Comparison of ENCODE assay signal across 8 cellular contexts in genomic region chr16:11328172-11329079, GRCh38. TPM values are rescaled to one million over a fixed set of nuclear protein-coding genes. Genes with fewer than 3 reads are reported as not detected.
A peak's percentile ranks its signal among the peaks of the same experiment; 100 is the strongest.
DNase-seq lines count a peak whose midpoint lies in the region; ATAC-seq and TF ChIP-seq lines count a peak whose summit lies in the region.

No MANE protein-coding gene starts in this region.

- ATAC-seq in HG02678 (IDR thresholded peaks at IDR 0.05; ENCODE audit: unreplicated experiment), result peak; percentile 81

- no peaks in the 10 kb centered on the region for H4K20me1 ChIP-seq in osteoblast (ENCODE audit: insufficient read depth, low read length)

- no peaks in the 10 kb centered on the region for H3K27me3 ChIP-seq in osteoblast (ENCODE audit: insufficient read depth, low read length)

- H3K9me3 ChIP-seq in osteoblast (ENCODE audit: low read depth, low read length), result no peaks in the 10 kb centered on the region

- H2AFZ ChIP-seq in osteoblast (ENCODE audit: low read length), result no peak overlapping the region

- H3K4me1 ChIP-seq in osteoblast (ENCODE audit: insufficient read depth, low read length), result peaks cover 27% of the 10 kb centered on the region

- H3K36me3 ChIP-seq in osteoblast (ENCODE audit: insufficient read depth, low read length), result no peaks in the 10 kb centered on the region

- peak overlapping the region; percentile 34 for H3K27ac ChIP-seq in osteoblast (ENCODE audit: low read depth, low read length)

- H3K79me2 ChIP-seq in osteoblast (ENCODE audit: insufficient read depth, low read length), result no peaks in the 10 kb centered on the region

- H3K4me3 ChIP-seq in fibroblast of pulmonary artery (replicated peaks; ENCODE audit: low read depth, low read length), result peak overlapping the region; percentile 10
- peak overlapping the region; percentile 61 for H3K4me3 ChIP-seq in osteoblast (ENCODE audit: insufficient read depth, low read length)

- peak overlapping the region; percentile 84 for H3K4me2 ChIP-seq in osteoblast (ENCODE audit: insufficient read depth, low read length)

- TF ChIP-seq CTCF in fibroblast of pulmonary artery (IDR thresholded peaks at IDR 0.05; ENCODE audit: low read length, missing control alignments), result no peak
- TF ChIP-seq CTCF in osteoblast (IDR thresholded peaks at IDR 0.05; ENCODE audit: extremely low read depth, low read depth, low read length), result no peak

- DNase-seq in DMS53 (lab: John Stamatoyannopoulos, UW), result peak; percentile 30
- no peak for DNase-seq in DMS53 treated with DMSO at 0.1 percent for 48 hours (lab: John Stamatoyannopoulos, UW; ENCODE audit: unreplicated experiment)
- DNase-seq in NCI-H460 (ENCODE audit: extremely low read depth, low read depth), result peak; percentile 64
- DNase-seq in activated CD8-positive, alpha-beta memory T cell treated with anti-CD3 and anti-CD28 coated beads, Interleukin-2, amount 50 U/mL, for 4 hours, result peak; percentile 51
- peak; percentile 98 for DNase-seq in fibroblast of pulmonary artery (ENCODE audit: low read depth)
- DNase-seq in osteoblast (ENCODE audit: insufficient read length, low spot score, missing footprints), result peak; percentile 97
- no peak for DNase-seq in NCI-H2171 treated with DMSO at 0.1 percent for 48 hours (lab: John Stamatoyannopoulos, UW)

RNA-seq across cellular contexts. Expression of gene RMI2, which starts 16.8 kb away (rescaled TPM):
- total RNA-seq in NCI-H460 (2014; rRNA removed; shearing (Covaris generic)), result 9.6 and 11.2 TPM in 2 replicates
- 19.9 and 46.5 TPM in 2 replicates for polyA plus RNA-seq in NCI-H460 (2014; cell fraction: nucleus; rRNA removed)
- total RNA-seq in osteoblast, result 1.4 and 1.8 TPM in 2 replicates

RNA-seq across cellular contexts. Expression of gene PRM1, which starts 47.3 kb away (rescaled TPM):
- total RNA-seq in NCI-H460 (2014; rRNA removed; shearing (Covaris generic)), result not detected in 2 replicates
- not detected in 2 replicates for polyA plus RNA-seq in NCI-H460 (2014; cell fraction: nucleus; rRNA removed)
- not detected in 2 replicates for total RNA-seq in osteoblast

RNA-seq across cellular contexts. Expression of gene PRM2, which starts 52.1 kb away (rescaled TPM):
- not detected in 2 replicates for total RNA-seq in NCI-H460 (2014; rRNA removed; shearing (Covaris generic))
- not detected in 2 replicates for polyA plus RNA-seq in NCI-H460 (2014; cell fraction: nucleus; rRNA removed)
- not detected in 2 replicates for total RNA-seq in osteoblast

RNA-seq across cellular contexts. Expression of gene PRM3, which starts 55.0 kb away (rescaled TPM):
- not detected in 2 replicates for total RNA-seq in NCI-H460 (2014; rRNA removed; shearing (Covaris generic))
- not detected in 2 replicates for polyA plus RNA-seq in NCI-H460 (2014; cell fraction: nucleus; rRNA removed)
- not detected in 2 replicates for total RNA-seq in osteoblast

RNA-seq across cellular contexts. Expression of gene TNP2, which starts 59.3 kb away (rescaled TPM):
- total RNA-seq in NCI-H460 (2014; rRNA removed; shearing (Covaris generic)), result not detected in 2 replicates
- not detected in 2 replicates for polyA plus RNA-seq in NCI-H460 (2014; cell fraction: nucleus; rRNA removed)
- not detected in 2 replicates for total RNA-seq in osteoblast

Comparison
In these comparisons a context has a peak if more than half of its experiments do, and no peak if none do; other contexts are left out.
1. DNase-seq: peak in DMS53 (single experiment), NCI-H460 (single experiment), activated CD8-positive, alpha-beta memory T cell treated with anti-CD3 and anti-CD28 coated beads, Interleukin-2, amount 50 U/mL, for 4 hours (single experiment), fibroblast of pulmonary artery (single experiment) and osteoblast (single experiment); none in DMS53 treated with DMSO at 0.1 percent for 48 hours (single experiment) and NCI-H2171 treated with DMSO at 0.1 percent for 48 hours (single experiment).